ENCODE assay signal across 17 cellular contexts in the genomic region with DNA sequence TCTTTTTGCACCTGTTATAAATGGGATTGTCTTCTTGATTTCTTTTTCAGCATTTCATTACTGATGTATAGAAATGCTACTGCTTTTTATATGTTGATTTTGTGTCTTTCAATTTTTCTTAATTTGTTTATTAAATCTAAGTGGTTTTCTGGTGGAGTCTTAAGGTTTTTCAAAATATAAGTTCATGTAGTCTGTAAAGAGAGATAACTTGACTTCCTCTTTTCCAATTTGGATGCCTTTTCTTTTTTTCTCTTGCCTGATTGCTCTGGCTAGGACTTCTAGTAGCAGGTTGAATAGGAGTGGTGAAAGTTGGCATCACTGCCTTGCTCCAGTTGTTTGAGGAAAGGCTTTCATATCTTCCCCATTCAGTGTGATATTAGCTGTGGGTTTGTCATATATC. TPM values are rescaled to one million over a fixed set of nuclear protein-coding genes. Genes with fewer than 3 reads are reported as not detected.
A peak's percentile ranks its signal among the peaks of the same experiment; 100 is the strongest.
DNase-seq lines count a peak whose midpoint lies in the region; ATAC-seq, FAIRE-seq and TF ChIP-seq lines count a peak whose summit lies in the region.
"Had no signal": no experiment of that assay in that cellular context is flagged by ENCODE, and none has a peak within 500 bp of the region (broad histone marks: within the 10 kb centered on the region; RNA-seq: fewer than 3 reads in every experiment).

No MANE protein-coding gene starts in this region.

- no peak overlapping the region for H3K4me3 Mint-ChIP-seq in mesothelial cell of epicardium
- H3K4me3 Mint-ChIP-seq: CD4-positive, alpha-beta T cell; GM23338 had no signal

- TF ChIP-seq CTCF in AG04450 (IDR thresholded peaks at IDR 0.05; ENCODE audit: low read depth, low read length) (no peak), HCT116 (IDR thresholded peaks at IDR 0.05 in 2 of 3, conservative IDR thresholded peaks at IDR 0.05 in 1 of 3; ENCODE audit: borderline replicate concordance in 1 of 3, insufficient read depth in 1 of 3, low read depth in 2 of 3, low read length in 2 of 3) (no peak), K562 (IDR thresholded peaks at IDR 0.05 in 2 of 3, conservative IDR thresholded peaks at IDR 0.05 in 1 of 3; ENCODE audit: insufficient read depth in 2 of 3, low read depth in 1 of 3, low read length in 3 of 3) (no peak), mesothelial cell of epicardium (IDR thresholded peaks at IDR 0.05; ENCODE audit: unreplicated experiment) (no peak)

- H3K9me1 ChIP-seq in K562 (ENCODE audit: control insufficient read depth, insufficient read depth, low read length), result no peaks in the 10 kb centered on the region

- TF ChIP-seq POLR2A in HCT116 (IDR thresholded peaks at IDR 0.05; ENCODE audit: borderline replicate concordance, extremely low read depth, insufficient read depth, insufficient read length), result no peak
- TF ChIP-seq POLR2A in K562 (conservative IDR thresholded peaks at IDR 0.05), result no peak

- DNase-seq in AG04450 (ENCODE audit: low read depth, low spot score) (no peak), HCT116 (ENCODE audit: low read depth, low spot score) (no peak), NCI-H446 treated with DMSO at 0.1 percent for 48 hours (lab: John Stamatoyannopoulos, UW) (peak; percentile 7), K562 (ENCODE audit: extremely low read depth in 1 of 4, low spot score in 3 of 4) (no peak), mesothelial cell of epicardium (ENCODE audit: low spot score in 2 of 2, unreplicated experiment in 2 of 2) (no peak), NCI-H748 (lab: John Stamatoyannopoulos, UW; ENCODE audit: unreplicated experiment) (no peak), NCI-H524 (lab: John Stamatoyannopoulos, UW) (no peak)
- DNase-seq: BE2C; C1 segment of cervical spinal cord; Caco-2; CD4-positive, alpha-beta T cell had no signal

- ATAC-seq in HCT116, result no peak
- no peak for ATAC-seq in K562
- ATAC-seq: GM23338, HepG2 had no signal

- H3K27me3 Mint-ChIP-seq in mesothelial cell of epicardium (ENCODE audit: low read depth), result no peaks in the 10 kb centered on the region

- H3K79me2 ChIP-seq in HCT116 (ENCODE audit: insufficient read depth, low read length), result no peaks in the 10 kb centered on the region
- no peaks in the 10 kb centered on the region for H3K79me2 ChIP-seq in K562 (ENCODE audit: control insufficient read depth, insufficient read depth, low read length)

- H3K27ac Mint-ChIP-seq in mesothelial cell of epicardium, result no peak overlapping the region
- H3K27ac Mint-ChIP-seq: CD4-positive, alpha-beta T cell; GM23338 had no signal

- H3K27me3 ChIP-seq in AG04450 (ENCODE audit: control insufficient read depth, insufficient read depth, low read length) (no peaks in the 10 kb centered on the region), HCT116 (ENCODE audit: insufficient read depth, low read length) (no peaks in the 10 kb centered on the region), K562 (ENCODE audit: control insufficient read depth in 2 of 2, insufficient read depth in 2 of 2, low read length in 2 of 2) (no peaks in the 10 kb centered on the region)
- H3K27me3 ChIP-seq: BE2C had no signal

- H3K4me2 ChIP-seq in HCT116 (ENCODE audit: low read length) (no peak overlapping the region), K562 (ENCODE audit: insufficient read depth, low read length) (no peak overlapping the region)
- H3K4me2 ChIP-seq: GM23338 had no signal

- CTCF ChIA-PET in AG04450 (lab: Charles Lee) (interaction anchor here (1.6 to 2.2 kb wide), 2 partner anchors 74 to 98 kb away, joined by 7 to 15 read pairs; no protein-coding TSS in a partner anchor), HCT116 (lab: Charles Lee) (no interaction called here), K562 (lab: Yijun Ruan, JAX; ENCODE audit: low intra/inter-chr PET ratio) (no interaction called here)

- TF ChIP-seq RAD21 in HCT116 (IDR thresholded peaks at IDR 0.05; ENCODE audit: low read depth), result no peak
- no peak for TF ChIP-seq RAD21 in K562 (CRISPR knock-in tag; conservative IDR thresholded peaks at IDR 0.05 in 1 of 2, IDR thresholded peaks at IDR 0.05 in 1 of 2)

- in situ Hi-C loops in K562 (cut with MboI), result no loop called here

- POLR2A ChIA-PET in AG04450 (lab: Yijun Ruan, JAX) (interaction anchor here (0.8 to 1.3 kb wide), 2 partner anchors 18 to 29 kb away, joined by 4 to 9 read pairs; no protein-coding TSS in a partner anchor), HCT116 (lab: Charles Lee) (no interaction called here), K562 (lab: Yijun Ruan, JAX) (interaction anchor here (0.6 to 1.3 kb wide), 2 partner anchors 14 to 48 kb away, joined by 3 to 5 read pairs; no protein-coding TSS in a partner anchor)

- H3K27ac ChIP-seq in AG04450 (ENCODE audit: low read depth, low read length) (peak overlapping the region; percentile 25), HCT116 (ENCODE audit: low read depth, low read length) (no peak overlapping the region), K562 (ENCODE audit: extremely low read depth, low read depth, low read length) (no peak overlapping the region)

- BruUV-seq in HCT116 (replicated peaks; lab: Mats Ljungman, UMichigan) (no TSS peak), K562 (replicated peaks; lab: Mats Ljungman, UMichigan) (no TSS peak)

- H3K4me3 ChIP-seq in AG04450 (ENCODE audit: low read depth, low read length) (no peak overlapping the region), HCT116 (replicated peaks in 1 of 2; ENCODE audit: low read depth in 1 of 2, low read length in 2 of 2) (no peak overlapping the region), K562 (no peak overlapping the region)
- H3K4me3 ChIP-seq: GM23338 had no signal

- H3K4me1 ChIP-seq in HCT116 (ENCODE audit: control insufficient read depth in 1 of 2, insufficient read depth in 2 of 2, low read length in 2 of 2) (peaks cover 0 to 6% of the 10 kb centered on the region in 2 experiments; a peak in 1 of 4 replicates), K562 (replicated peaks in 1 of 2; ENCODE audit: control insufficient read depth in 2 of 2, insufficient read depth in 2 of 2, low read length in 2 of 2) (peaks cover 3 to 6% of the 10 kb centered on the region in 2 experiments; a peak in 3 of 5 replicates)
- H3K4me1 ChIP-seq: BE2C, Caco-2 had no signal

- peaks cover 4% of the 10 kb centered on the region; the same call in 1 of the 2 replicates for H3K9me2 ChIP-seq in HCT116 (ENCODE audit: insufficient read depth)

- RAD21 ChIA-PET in HCT116 (lab: Charles Lee; ENCODE audit: low non-redundant PET in 1 of 2, low total read pairs in 2 of 2, uncharacterized antibody in 2 of 2, unreplicated experiment in 2 of 2), result no interaction called here

- H3K9ac ChIP-seq in HCT116 (ENCODE audit: low read length) (no peak overlapping the region), K562 (ENCODE audit: insufficient read depth in 1 of 2, low read depth in 2 of 2, low read length in 2 of 2) (no peak overlapping the region)

- H4K20me1 ChIP-seq in HCT116 (ENCODE audit: insufficient read depth) (no peaks in the 10 kb centered on the region), K562 (replicated peaks; ENCODE audit: control insufficient read depth, insufficient read depth, low read length) (no peaks in the 10 kb centered on the region)

- no peak for FAIRE-seq in K562 (lab: Jason Lieb, UNC)
- FAIRE-seq: D721Med, G401.6, GM12891, HepG2 had no signal

- H3K9me3 ChIP-seq in AG04450 (ENCODE audit: control insufficient read depth, insufficient read depth, low read length) (no peaks in the 10 kb centered on the region), HCT116 (ENCODE audit: control insufficient read depth in 1 of 2, insufficient read depth in 1 of 2, low read depth in 1 of 2, low read length in 2 of 2) (no peaks in the 10 kb centered on the region), K562 (replicated peaks; ENCODE audit: control insufficient read depth, insufficient read depth, low read depth, low read length) (peaks cover 5% of the 10 kb centered on the region; the same call in 1 of the 2 replicates)
- H3K9me3 ChIP-seq: BE2C, Caco-2 had no signal

- intact Hi-C loops in HCT116 (cut with micrococcal nuclease), result no loop called here
- intact Hi-C loops in K562 (cut with micrococcal nuclease), result no loop called here

- H3K4me1 Mint-ChIP-seq in mesothelial cell of epicardium, result no peaks in the 10 kb centered on the region
- H3K4me1 Mint-ChIP-seq: GM23338 had no signal

- TF ChIP-seq EP300 in K562 (IDR thresholded peaks at IDR 0.05; ENCODE audit: low read length), result no peak

- no peaks in the 10 kb centered on the region for H3K36me3 Mint-ChIP-seq in mesothelial cell of epicardium

- peak overlapping the region; percentile 63 for H2AFZ ChIP-seq in HCT116 (ENCODE audit: low read depth, low read length, poor library complexity, severe bottlenecking)
- H2AFZ ChIP-seq in K562 (ENCODE audit: low read depth, low read length), result no peak overlapping the region
- H2AFZ ChIP-seq: GM23338 had no signal

- H3K36me3 ChIP-seq in HCT116 (ENCODE audit: control insufficient read depth in 1 of 2, insufficient read depth in 2 of 2, low read length in 2 of 2), result no peaks in the 10 kb centered on the region
- no peaks in the 10 kb centered on the region for H3K36me3 ChIP-seq in K562 (ENCODE audit: control insufficient read depth, insufficient read depth, low read length)
- H3K36me3 ChIP-seq: BE2C had no signal

- H3K9me3 Mint-ChIP-seq in mesothelial cell of epicardium, result peaks cover 26% of the 10 kb centered on the region
- H3K9me3 Mint-ChIP-seq: CD4-positive, alpha-beta T cell; GM23338 had no signal

TF ChIP-seq in K562, 482 proteins besides CTCF, POLR2A, EP300 and RAD21 (continues in another document):
- TF ChIP-seq ARID1B (IDR thresholded peaks at IDR 0.05), result peak; percentile 63

RNA-seq across cellular contexts. Expression of a gene that starts 28.6 kb away (rescaled TPM):
- polyA plus RNA-seq in AG04450 (2011; rRNA removed) (49.8 and 55.0 TPM in 2 replicates), K562 (2011; rRNA removed) (49.8 and 58.3 TPM in 2 replicates), K562 (2014; fragmentation: Illumina TruSeq; extraction: Trizol) (56.3 and 62.6 TPM in 2 replicates), K562 (2014; fragmentation: Nextera tagmentation; extraction: Ambion mirVana) (10 to 100 TPM; 21.6 to 44.0 TPM), K562 (2014; rRNA removed) (39.3 and 45.2 TPM in 2 replicates)
- 45.3 and 53.8 TPM in 2 replicates for polyA minus RNA-seq in AG04450 (2011; rRNA and poly(A)+ RNA removed)
- total RNA-seq in HCT116 (2021; ENCODE audit: unreplicated experiment) (3.9 TPM), K562 (2014; rRNA removed) (40.3 and 43.5 TPM in 2 replicates), K562 (2014; rRNA removed; fragmentation: Illumina TruSeq; extraction: Trizol) (68.9 and 78.4 TPM in 2 replicates), K562 (2015; rRNA removed; fragmentation: Illumina TruSeq; extraction: Trizol) (69.6 and 73.0 TPM in 2 replicates), K562 (2021) (47.4 and 54.7 TPM in 2 replicates), mesothelial cell of epicardium (0.89 to 1.3 TPM (median 1.1 TPM) in 3 replicates)
- 6.0 and 7.3 TPM in 2 replicates for polyA plus RNA-seq in HCT116 (2012)
- total RNA-seq in K562 (2011; cell fraction: chromatin; rRNA removed; ENCODE audit: low replicate concordance), result 52.3 and 110 TPM in 2 replicates
- total RNA-seq in K562 (2011; cell fraction: nucleolus; rRNA removed), result 48.4 and 54.3 TPM in 2 replicates
- total RNA-seq in K562 (2011; cell fraction: nucleoplasm; rRNA removed), result 70.4 and 94.5 TPM in 2 replicates
- polyA plus RNA-seq in K562 (2011; cell fraction: cytosol; rRNA removed), result 11.2 and 20.2 TPM in 2 replicates
- 48.6 and 52.6 TPM in 2 replicates for polyA plus RNA-seq in K562 (2011; cell fraction: nucleus; rRNA removed)
- polyA plus RNA-seq in K562 (2012), result 26.9 and 40.5 TPM in 2 replicates
- 70.3 and 78.3 TPM in 2 replicates for polyA minus RNA-seq in K562 (2011; rRNA and poly(A)+ RNA removed)
- 25.0 and 30.6 TPM in 2 replicates for polyA minus RNA-seq in K562 (2011; cell fraction: cytosol; rRNA and poly(A)+ RNA removed)
- polyA minus RNA-seq in K562 (2011; cell fraction: nucleus; rRNA and poly(A)+ RNA removed), result 52.2 and 95.1 TPM in 2 replicates
- total RNA-seq: A172; CD4-positive, alpha-beta T cell; HepG2 had no signal
- polyA plus RNA-seq: HepG2 had no signal
